24 cellular contexts compared by ENCODE assay signal in the genomic region with DNA sequence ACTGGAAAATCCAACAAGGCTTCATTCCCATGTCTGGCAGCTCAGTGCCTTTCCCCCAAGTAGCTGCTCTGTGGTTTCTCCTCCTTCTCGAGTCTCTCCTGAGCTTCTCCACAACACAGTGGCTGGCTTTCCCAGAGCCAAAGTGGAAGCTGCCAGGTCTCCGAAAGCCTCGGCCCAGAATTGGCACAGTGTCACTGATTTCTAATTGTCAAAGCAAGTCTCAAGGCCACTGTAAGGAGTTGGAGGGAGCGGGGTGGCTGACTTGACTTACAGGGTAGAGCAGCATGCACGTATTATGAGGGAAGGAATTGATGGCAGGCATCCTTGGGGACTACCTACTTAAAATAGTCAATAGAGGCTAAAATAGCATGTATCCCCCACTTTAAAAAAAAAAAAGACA. TPM values are rescaled to one million over a fixed set of nuclear protein-coding genes. Genes with fewer than 3 reads are reported as not detected.
DNase-seq lines count a peak whose midpoint lies in the region; FAIRE-seq and TF ChIP-seq lines count a peak whose summit lies in the region.
"Had no signal": no experiment of that assay in that cellular context is flagged by ENCODE, and none has a peak within 500 bp of the region (broad histone marks: within the 10 kb centered on the region; RNA-seq: fewer than 3 reads in every experiment).

No MANE protein-coding gene starts in this region.

- H4K20me1 ChIP-seq in H1 (replicated peaks in 1 of 2; ENCODE audit: control insufficient read depth in 1 of 2, insufficient read depth in 2 of 2, low read length in 2 of 2): no peaks in the 10 kb centered on the region
- no peaks in the 10 kb centered on the region for H4K20me1 ChIP-seq in osteoblast (ENCODE audit: insufficient read depth, low read length)
- H4K20me1 ChIP-seq: BLaER1 had no signal

- H3K4me2 ChIP-seq in H1 (ENCODE audit: insufficient read depth in 1 of 2, low read depth in 2 of 2, low read length in 2 of 2) (no peak overlapping the region), osteoblast (ENCODE audit: insufficient read depth, low read length) (no peak overlapping the region)
- H3K4me2 ChIP-seq: BLaER1 had no signal

- intact Hi-C loops in testis (cut with DNase I; ENCODE audit: low total_unique reads): no loop called here

- FAIRE-seq in H1 (lab: Jason Lieb, UNC): no peak
- FAIRE-seq: A204.1, GM12891, GM19239 had no signal

- 82% methylated on average over 5 of the region's 5 CpGs; no CpG with 5 or more reads in 1 of the 2 experiments for WGBS in H1 (ENCODE audit: extremely low coverage in 1 of 2, insufficient coverage in 1 of 2, insufficient read length in 1 of 2, insufficient replicate concordance in 2 of 2, low coverage in 1 of 2, low lambda C conversion rate in 2 of 2, missing lambda C conversion rate in 1 of 2), 2 experiments
- WGBS in testis, 2 donors: 34 to 43% methylated on average over 5 of the region's 5 CpGs

- TF ChIP-seq POLR2A in H1 (IDR thresholded peaks at IDR 0.05; ENCODE audit: control extremely low read depth in 1 of 2, low read depth in 2 of 2, low read length in 2 of 2) (no peak), testis (IDR thresholded peaks at IDR 0.05) (no peak)

- TF ChIP-seq EP300 in H1 (IDR thresholded peaks at IDR 0.05; ENCODE audit: borderline replicate concordance in 1 of 2, low read depth in 2 of 2, low read length in 2 of 2): no peak

- POLR2A ChIA-PET in H1 (lab: Charles Lee; ENCODE audit: partially characterized antibody): no interaction called here

- no peak overlapping the region for H3K4ac ChIP-seq in H1 (replicated peaks; ENCODE audit: insufficient read length, low read depth, low read length)

- no peak overlapping the region for H2BK5ac ChIP-seq in H1 (ENCODE audit: low read depth, low read length)

- peaks cover 0 to 1% (median 0%) of the 10 kb centered on the region in 4 experiments; a peak in 1 of 7 replicates for H3K4me1 ChIP-seq in H1 (replicated peaks in 1 of 4; ENCODE audit: control insufficient read depth in 3 of 4, insufficient read depth in 4 of 4, low read length in 3 of 4)
- no peaks in the 10 kb centered on the region for H3K4me1 ChIP-seq in osteoblast (ENCODE audit: insufficient read depth, low read length)
- peaks cover 3% of the 10 kb centered on the region for H3K4me1 ChIP-seq in testis
- H3K4me1 ChIP-seq: BLaER1 had no signal

- no peak for TF ChIP-seq CTCF in H1 (IDR thresholded peaks at IDR 0.05; ENCODE audit: control extremely low read depth in 1 of 3, insufficient read depth in 1 of 3, low read depth in 1 of 3, low read length in 3 of 3)
- no peak for TF ChIP-seq CTCF in osteoblast (IDR thresholded peaks at IDR 0.05; ENCODE audit: extremely low read depth, low read depth, low read length)
- no peak for TF ChIP-seq CTCF in testis (IDR thresholded peaks at IDR 0.05)
- TF ChIP-seq CTCF in GM10266 (IDR thresholded peaks at IDR 0.05; ENCODE audit: control insufficient read depth, insufficient read depth, low read depth, missing control alignments): no peak

- H3K14ac ChIP-seq in H1 (ENCODE audit: insufficient read length): no peak overlapping the region

- H3K23ac ChIP-seq in H1 (ENCODE audit: insufficient read length): no peak overlapping the region

- H2AK5ac ChIP-seq in H1 (ENCODE audit: low read depth, low read length): no peak overlapping the region

- H3K23me2 ChIP-seq in H1 (ENCODE audit: low read depth, low read length): no peaks in the 10 kb centered on the region

- no peak overlapping the region for H3K56ac ChIP-seq in H1 (replicated peaks; ENCODE audit: insufficient read length, low read depth, low read length)

- CTCF ChIA-PET in H1 (lab: Charles Lee; ENCODE audit: partially characterized antibody): interaction anchor here (1.0 to 1.8 kb wide), 4 partner anchors 9 to 501 kb away, joined by 3 to 6 read pairs (median 4); no protein-coding TSS in a partner anchor

- H3K27me3 ChIP-seq in H1 (replicated peaks in 1 of 4; ENCODE audit: control insufficient read depth in 3 of 4, extremely low read depth in 1 of 4, insufficient read depth in 3 of 4, low read length in 3 of 4): no peaks in the 10 kb centered on the region
- no peaks in the 10 kb centered on the region for H3K27me3 ChIP-seq in osteoblast (ENCODE audit: insufficient read depth, low read length)
- H3K27me3 ChIP-seq in testis: no peaks in the 10 kb centered on the region
- H3K27me3 ChIP-seq: BE2C, BLaER1 had no signal

- H4K91ac ChIP-seq in H1 (replicated peaks; ENCODE audit: insufficient read length, low read length): no peak overlapping the region

- H3K4me3 ChIP-seq in H1 (ENCODE audit: extremely low read depth in 1 of 4, insufficient read depth in 2 of 4, low read depth in 3 of 4, low read length in 4 of 4): no peak overlapping the region
- no peak overlapping the region for H3K4me3 ChIP-seq in osteoblast (ENCODE audit: insufficient read depth, low read length)
- H3K4me3 ChIP-seq in testis: no peak overlapping the region
- H3K4me3 ChIP-seq: BLaER1 had no signal

- H2BK12ac ChIP-seq in H1 (ENCODE audit: low read depth, low read length): no peak overlapping the region

- H3K27ac ChIP-seq in H1 (ENCODE audit: low read depth, low read length) (no peak overlapping the region), osteoblast (ENCODE audit: low read depth, low read length) (no peak overlapping the region), testis (no peak overlapping the region)
- H3K27ac ChIP-seq: BLaER1 had no signal

- no peak overlapping the region for H2BK120ac ChIP-seq in H1 (replicated peaks; ENCODE audit: low read depth, low read length)

- H3K79me2 ChIP-seq in H1 (ENCODE audit: control insufficient read depth in 1 of 2, insufficient read depth in 2 of 2, low read length in 2 of 2) (no peaks in the 10 kb centered on the region), osteoblast (ENCODE audit: insufficient read depth, low read length) (no peaks in the 10 kb centered on the region)

- no peak overlapping the region for H3K18ac ChIP-seq in H1 (ENCODE audit: extremely low read depth, low read length)

- H2BK20ac ChIP-seq in H1 (ENCODE audit: low read length): no peak overlapping the region

- no peak overlapping the region for H4K5ac ChIP-seq in H1 (ENCODE audit: insufficient read length, low read depth, low read length)

- no peaks in the 10 kb centered on the region for H3K9me3 ChIP-seq in H1 (ENCODE audit: insufficient read depth in 2 of 2, low read depth in 1 of 2, low read length in 1 of 2)
- no peaks in the 10 kb centered on the region for H3K9me3 ChIP-seq in osteoblast (ENCODE audit: low read depth, low read length)
- H3K9me3 ChIP-seq in testis: no peaks in the 10 kb centered on the region
- H3K9me3 ChIP-seq: BE2C, BLaER1 had no signal

- DNase-seq in H1 (ENCODE audit: low read depth in 1 of 2, low spot score in 2 of 2) (no peak), osteoblast (ENCODE audit: insufficient read length, low spot score, missing footprints) (peak; percentile 10), testis (peak; percentile 30), hippocampal formation (lab: John Stamatoyannopoulos, UW) (no peak), GM10266 (ENCODE audit: extremely low spot score) (no peak), NCI-H1436 treated with DMSO at 0.1 percent for 48 hours (lab: John Stamatoyannopoulos, UW) (no peak)
- DNase-seq: 8988T; BE2C; C1 segment of cervical spinal cord; CD4-positive, alpha-beta memory T cell; CD4-positive, CD25-positive, alpha-beta regulatory T cell; CD8-positive, alpha-beta memory T cell; COR-L47; DMS 273 treated with DMSO at 0.1 percent for 48 hours; DMS153; DMS53; DMS79; DND-41; EL; GDM1 had no signal

- H2AFZ ChIP-seq in H1 (ENCODE audit: low read length): peak overlapping the region; percentile 33; the same call in 1 of the 2 replicates
- H2AFZ ChIP-seq in osteoblast (ENCODE audit: low read length): peak overlapping the region; percentile 49

- no peak overlapping the region for H2BK15ac ChIP-seq in H1 (ENCODE audit: low read length)

- no peak for TF ChIP-seq RAD21 in H1 (IDR thresholded peaks at IDR 0.05 in 1 of 2, conservative IDR thresholded peaks at IDR 0.05 in 1 of 2; ENCODE audit: low read depth in 2 of 2, low read length in 2 of 2)

- H3K79me1 ChIP-seq in H1 (ENCODE audit: low read depth, low read length): no peaks in the 10 kb centered on the region

- no peak overlapping the region for H3K9ac ChIP-seq in H1 (replicated peaks in 1 of 4; ENCODE audit: extremely low read depth in 1 of 4, low read depth in 3 of 4, low read length in 3 of 4)
- H3K9ac ChIP-seq: BLaER1 had no signal

- H3K36me3 ChIP-seq in H1 (ENCODE audit: control insufficient read depth in 2 of 4, insufficient read depth in 4 of 4, low read length in 3 of 4) (no peaks in the 10 kb centered on the region), osteoblast (ENCODE audit: insufficient read depth, low read length) (no peaks in the 10 kb centered on the region), testis (ENCODE audit: low read depth, missing control alignments) (no peaks in the 10 kb centered on the region)
- H3K36me3 ChIP-seq: BE2C, BLaER1 had no signal

- H4K8ac ChIP-seq in H1 (ENCODE audit: extremely low read depth, insufficient read depth, low read length): peak overlapping the region; percentile 57; the same call in 1 of the 2 replicates

TF ChIP-seq in H1, 55 proteins besides CTCF, POLR2A, EP300 and RAD21:
- no peak for TF ChIP-seq SAP30 (IDR thresholded peaks at IDR 0.05; ENCODE audit: insufficient read depth, insufficient replicate concordance, low read length)

RNA-seq across cellular contexts. Expression of a gene that starts 6.7 kb away (rescaled TPM):
- 6.8 and 7.4 TPM in 2 replicates for total RNA-seq in H1 (2021; fragmentation: NEBNext Ultra II Directional; extraction: Animal tissue kit (Norgen Biotek cat#: 25700))
- polyA plus RNA-seq in H1 (2011; rRNA removed) (1.5 and 2.5 TPM in 2 replicates), testis (ENCODE audit: insufficient read depth, low read depth, low replicate concordance) (9.3 TPM)
- 2.7 TPM for polyA plus RNA-seq in H1 (2011; cell fraction: cytosol; rRNA removed)
- 4.4 TPM for polyA plus RNA-seq in H1 (2011; cell fraction: nucleus; rRNA removed)
- 1.7 to 5.3 TPM (median 2.8 TPM) in 4 replicates for polyA plus RNA-seq in H1 (2012, experiment 1 of 2)
- 0.24 TPM for polyA plus RNA-seq in H1 (2012, experiment 2 of 2)
- polyA plus RNA-seq in H1 (2013, experiment 1 of 2): 3.3 TPM
- polyA plus RNA-seq in H1 (2013, experiment 2 of 2): 3.3 TPM
- 2.9 and 7.2 TPM in 2 replicates for polyA minus RNA-seq in H1 (2011; rRNA and poly(A)+ RNA removed)
- polyA minus RNA-seq in H1 (2011; cell fraction: cytosol; rRNA and poly(A)+ RNA removed): 2.6 TPM
- polyA minus RNA-seq in H1 (2011; cell fraction: nucleus; rRNA and poly(A)+ RNA removed): 19.7 TPM
- total RNA-seq in osteoblast (20.6 and 23.9 TPM in 2 replicates), testis (10 to 100 TPM; 12.6 to 13.1 TPM)

Comparison
In these comparisons a context has a peak if more than half of its experiments do, and no peak if none do; other contexts are left out.
1. DNase-seq: peak in osteoblast (single experiment) and testis (single experiment); none in H1 (0 of 2), hippocampal formation (0 of 2), GM10266 (single experiment) and NCI-H1436 treated with DMSO at 0.1 percent for 48 hours (single experiment).